1 cellular context compared by ENCODE assay signal in genomic region chr10:125208854-125209545, GRCh38.
TF ChIP-seq lines count a peak whose summit lies in the region.

No MANE protein-coding gene starts in this region.

TF ChIP-seq in K562, 482 proteins besides CTCF, POLR2A, EP300 and RAD21:
- TF ChIP-seq RNF2 (IDR thresholded peaks at IDR 0.05) = 0 out of 2 replicates have a peak, but pooled peaks have one; percentile 12
- no peak for TF ChIP-seq MYC (IDR thresholded peaks at IDR 0.05; ENCODE audit: low read depth, low read length)
- TF ChIP-seq MYC (CRISPR knock-in tag; IDR thresholded peaks at IDR 0.05; ENCODE audit: borderline replicate concordance, low read depth) = no peak
